8 cellular contexts compared by ENCODE assay signal in genomic region chr6:37691904-37692806, GRCh38. TPM values are rescaled to one million over a fixed set of nuclear protein-coding genes. Genes with fewer than 3 reads are reported as not detected.
DNase-seq lines count a peak whose midpoint lies in the region; ATAC-seq and TF ChIP-seq lines count a peak whose summit lies in the region.

No MANE protein-coding gene starts in this region.

- 0 out of 2 replicates have a peak overlapping the region, but pooled peaks have one; percentile 50 for H2AK5ac ChIP-seq in IMR-90 (ENCODE audit: low read depth, low read length)

- dilution Hi-C loops in IMR-90 (cut with HindIII; ENCODE audit: low sequenced_read_pairs, unreplicated experiment): no loop called here

- 0 out of 2 replicates have a peak, but pooled peaks cover 3% of the 10 kb centered on the region for H3K9me1 ChIP-seq in IMR-90 (ENCODE audit: insufficient read depth, low read length)

- H3K9ac ChIP-seq in IMR-90 (ENCODE audit: low read depth, low read length): no peak overlapping the region

- H3K9me3 ChIP-seq in IMR-90 (ENCODE audit: control insufficient read depth, insufficient read depth, low read length): no peaks in the 10 kb centered on the region
- no peaks in the 10 kb centered on the region for H3K9me3 ChIP-seq in osteoblast (ENCODE audit: low read depth, low read length)
- no peaks in the 10 kb centered on the region for H3K9me3 ChIP-seq in tibial artery

- WGBS in IMR-90 (ENCODE audit: extremely low coverage in 2 of 2, insufficient read length in 1 of 2), 2 experiments: 60% methylated on average over 4 of the region's 18 CpGs; no CpG with 5 or more reads in 1 of the 2 experiments

- ATAC-seq in IMR-90 (ENCODE audit: low read depth) (peak; percentile 84), foreskin keratinocyte (peak; percentile 82)

- peak overlapping the region; percentile 80 for H2AK9ac ChIP-seq in IMR-90 (replicated peaks; ENCODE audit: low read depth, low read length, poor library complexity)

- 0 out of 2 replicates have a peak, but pooled peaks have one; percentile 42 for TF ChIP-seq POLR2A in IMR-90 (IDR thresholded peaks at IDR 0.05; ENCODE audit: low read depth, low read length)

- DNase-seq in DMS 273 (lab: John Stamatoyannopoulos, UW; ENCODE audit: unreplicated experiment) (peak; percentile 89), DMS 273 treated with DMSO at 0.1 percent for 48 hours (lab: John Stamatoyannopoulos, UW) (no peak), IMR-90 (peak; percentile 58), RKO (ENCODE audit: low spot score) (peak; percentile 48), foreskin keratinocyte (peak in 1 of 2 donors; percentile 56), osteoblast (ENCODE audit: insufficient read length, low spot score, missing footprints) (peak; percentile 98), tibial artery (peak; percentile 61 to 77)
- DNase-seq in activated T-helper 9 cell treated with anti-CD3 and anti-CD28 coated beads, Interleukin-2, amount 50 U/mL, for 16 hours (ENCODE audit: low read depth): peak; percentile 65

- H3K4me2 ChIP-seq in IMR-90 (ENCODE audit: low read depth, low read length) (no peak overlapping the region), osteoblast (ENCODE audit: insufficient read depth, low read length) (peak overlapping the region; percentile 43)

- CTCF ChIA-PET in IMR-90 (lab: Yijun Ruan, JAX): interaction anchor here (0.6 to 2.0 kb wide), 6 partner anchors 65 to 367 kb away, joined by 3 to 8 read pairs (median 3); no protein-coding TSS in a partner anchor

- H3K79me2 ChIP-seq in osteoblast (ENCODE audit: insufficient read depth, low read length): peaks cover 3% of the 10 kb centered on the region

- peak; percentile 97 for TF ChIP-seq RAD21 in IMR-90 (IDR thresholded peaks at IDR 0.05; ENCODE audit: low read length)

- H3K27ac ChIP-seq in IMR-90 (ENCODE audit: insufficient read depth, low read length): no peak overlapping the region
- no peak overlapping the region for H3K27ac ChIP-seq in foreskin keratinocyte
- H3K27ac ChIP-seq in osteoblast (ENCODE audit: low read depth, low read length): peak overlapping the region; percentile 16
- no peak overlapping the region for H3K27ac ChIP-seq in tibial artery

- H4K20me1 ChIP-seq in IMR-90 (ENCODE audit: insufficient read depth, low read length) (peaks cover 31% of the 10 kb centered on the region), osteoblast (ENCODE audit: insufficient read depth, low read length) (peaks cover 23% of the 10 kb centered on the region)

- TF ChIP-seq CTCF in IMR-90 (conservative IDR thresholded peaks at IDR 0.05; ENCODE audit: low read depth, low read length) (peak; percentile 94), foreskin keratinocyte (conservative IDR thresholded peaks at IDR 0.05) (peak; percentile 97), osteoblast (IDR thresholded peaks at IDR 0.05; ENCODE audit: extremely low read depth, low read depth, low read length) (peak; percentile 94), tibial artery (IDR thresholded peaks at IDR 0.05) (peak; percentile 91 to 96)

- no peak overlapping the region for H3K18ac ChIP-seq in IMR-90 (ENCODE audit: low read depth, low read length)

- H4K91ac ChIP-seq in IMR-90 (ENCODE audit: insufficient read depth, low read depth, low read length): no peak overlapping the region

- intact Hi-C loops in IMR-90 (cut with micrococcal nuclease) (loop anchor here (1.0 to 5.0 kb wide), 5 partner anchors 85 to 389 kb away; no protein-coding TSS in a partner anchor), tibial artery (cut with DNase I; ENCODE audit: low total_unique reads) (loop anchor here (5.0 to 10.0 kb wide), 2 partner anchors 210 to 647 kb away; no protein-coding TSS in a partner anchor)

- no peak overlapping the region for H2BK5ac ChIP-seq in IMR-90 (ENCODE audit: low read depth, low read length, poor library complexity, severe bottlenecking)

- no peak overlapping the region for H2BK15ac ChIP-seq in IMR-90 (ENCODE audit: low read depth, low read length)

- no peak overlapping the region for H3K23ac ChIP-seq in IMR-90 (ENCODE audit: low read depth, low read length)

- no peak overlapping the region for H3K56ac ChIP-seq in IMR-90 (ENCODE audit: extremely low read depth, insufficient read depth, low read length)

- no peak overlapping the region; the same call in 1 of the 2 replicates for H2BK20ac ChIP-seq in IMR-90 (ENCODE audit: low read depth, low read length)

- in situ Hi-C loops in IMR-90 (cut with MboI; ENCODE audit: low sequenced_read_pairs): loop anchor here (5.0 kb wide), 1 partner anchor 210 kb away; no protein-coding TSS in a partner anchor

- H2BK120ac ChIP-seq in IMR-90 (ENCODE audit: low read depth, low read length): no peak overlapping the region

- no TSS peak for BruUV-seq in IMR-90 (replicated peaks; lab: Mats Ljungman, UMichigan)

- H3K27me3 ChIP-seq in IMR-90 (ENCODE audit: control insufficient read depth, insufficient read depth, low read length) (peaks cover 5% of the 10 kb centered on the region; the same call in 1 of the 2 replicates), foreskin keratinocyte (peaks cover 68% of the 10 kb centered on the region), osteoblast (ENCODE audit: insufficient read depth, low read length) (peaks cover 15% of the 10 kb centered on the region), tibial artery (no peaks in the 10 kb centered on the region)

- H4K5ac ChIP-seq in IMR-90 (ENCODE audit: low read depth, low read length): no peak overlapping the region

- H2AFZ ChIP-seq in IMR-90 (replicated peaks; ENCODE audit: low read length, poor library complexity) (peak overlapping the region; percentile 76), osteoblast (ENCODE audit: low read length) (no peak overlapping the region)

- no peak overlapping the region for H3K14ac ChIP-seq in IMR-90 (replicated peaks; ENCODE audit: low read depth, low read length)

- peak overlapping the region; percentile 3; the same call in 1 of the 2 replicates for H3K4ac ChIP-seq in IMR-90 (ENCODE audit: low read depth, low read length)

- no peaks in the 10 kb centered on the region for H3K36me3 ChIP-seq in IMR-90 (ENCODE audit: control insufficient read depth, insufficient read depth, low read length)
- no peaks in the 10 kb centered on the region for H3K36me3 ChIP-seq in osteoblast (ENCODE audit: insufficient read depth, low read length)
- no peaks in the 10 kb centered on the region for H3K36me3 ChIP-seq in tibial artery

- H4K8ac ChIP-seq in IMR-90 (ENCODE audit: low read depth in 2 of 2, low read length in 2 of 2): no peak overlapping the region

- POLR2A ChIA-PET in IMR-90 (lab: Charles Lee; ENCODE audit: unreplicated experiment): no interaction called here

- H3K4me3 ChIP-seq in IMR-90 (ENCODE audit: insufficient read depth, low read depth, low read length) (no peak overlapping the region), osteoblast (ENCODE audit: insufficient read depth, low read length) (no peak overlapping the region), tibial artery (no peak overlapping the region)

- H3K4me1 ChIP-seq in IMR-90 (ENCODE audit: control insufficient read depth, insufficient read depth, low read length): peaks cover 15% of the 10 kb centered on the region
- H3K4me1 ChIP-seq in foreskin keratinocyte: peaks cover 10% of the 10 kb centered on the region
- peaks cover 26% of the 10 kb centered on the region for H3K4me1 ChIP-seq in osteoblast (ENCODE audit: insufficient read depth, low read length)
- peaks cover 0 to 25% (median 17%) of the 10 kb centered on the region in 4 donors for H3K4me1 ChIP-seq in tibial artery

- peaks cover 0 to 6% of the 10 kb centered on the region in 2 experiments; a peak in 1 of 4 replicates for H3K79me1 ChIP-seq in IMR-90 (ENCODE audit: low read depth in 1 of 2, low read length in 2 of 2)

TF ChIP-seq in IMR-90, 13 proteins besides CTCF, POLR2A, EP300 and RAD21:
- TF ChIP-seq SMC3 (IDR thresholded peaks at IDR 0.05; ENCODE audit: low read depth, low read length) (peak; percentile 92), CHD1 (IDR thresholded peaks at IDR 0.05; ENCODE audit: low read depth, low read length) (no peak), MAFK (IDR thresholded peaks at IDR 0.05; ENCODE audit: low read depth, low read length) (no peak), RFX5 (IDR thresholded peaks at IDR 0.05; ENCODE audit: low read depth, low read length) (no peak), MAZ (IDR thresholded peaks at IDR 0.05; ENCODE audit: borderline replicate concordance, low read depth, low read length) (no peak), RCOR1 (IDR thresholded peaks at IDR 0.05; ENCODE audit: insufficient replicate concordance, low read length) (no peak)
- TF ChIP-seq, protein P1, sequence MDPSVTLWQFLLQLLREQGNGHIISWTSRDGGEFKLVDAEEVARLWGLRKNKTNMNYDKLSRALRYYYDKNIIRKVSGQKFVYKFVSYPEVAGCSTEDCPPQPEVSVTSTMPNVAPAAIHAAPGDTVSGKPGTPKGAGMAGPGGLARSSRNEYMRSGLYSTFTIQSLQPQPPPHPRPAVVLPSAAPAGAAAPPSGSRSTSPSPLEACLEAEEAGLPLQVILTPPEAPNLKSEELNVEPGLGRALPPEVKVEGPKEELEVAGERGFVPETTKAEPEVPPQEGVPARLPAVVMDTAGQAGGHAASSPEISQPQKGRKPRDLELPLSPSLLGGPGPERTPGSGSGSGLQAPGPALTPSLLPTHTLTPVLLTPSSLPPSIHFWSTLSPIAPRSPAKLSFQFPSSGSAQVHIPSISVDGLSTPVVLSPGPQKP (IDR thresholded peaks at IDR 0.05; ENCODE audit: borderline replicate concordance, low read depth, low read length): no peak

RNA-seq across cellular contexts. Expression of gene MDGA1, which starts 5.5 kb away (rescaled TPM):
- total RNA-seq in IMR-90 (2012; rRNA removed) (4.3 and 5.0 TPM in 2 replicates), foreskin keratinocyte (0.32 and 1.5 TPM in 2 replicates), osteoblast (6.2 and 10.6 TPM in 2 replicates)
- polyA plus RNA-seq in IMR-90 (2012; rRNA removed) (13.4 and 17.2 TPM in 2 replicates), foreskin keratinocyte (0.18 and 1.0 TPM in 2 replicates)
- 8.5 and 11.7 TPM in 2 replicates for polyA plus RNA-seq in IMR-90 (2012; cell fraction: cytosol; rRNA removed)
- 23.1 and 50.4 TPM in 2 replicates for polyA plus RNA-seq in IMR-90 (2012; cell fraction: nucleus; rRNA removed; ENCODE audit: low replicate concordance)
